In genomic region chr1:61076728-61077675, GRCh38 we compare ENCODE assay signal across 8 cellular contexts. TPM values are rescaled to one million over a fixed set of nuclear protein-coding genes. Genes with fewer than 3 reads are reported as not detected.
DNase-seq lines count a peak whose midpoint lies in the region; ATAC-seq and TF ChIP-seq lines count a peak whose summit lies in the region.

No MANE protein-coding gene starts in this region.

- DNase-seq in HFFc6, result peak; percentile 69
- DNase-seq in MV-4-11 (lab: John Stamatoyannopoulos, UW), result peak; percentile 79
- DNase-seq in SJSA1 (ENCODE audit: low read depth in 1 of 2, low spot score in 2 of 2), result peak; percentile 86 to 90
- peak; percentile 60 to 68 for DNase-seq in activated naive CD4-positive, alpha-beta T cell treated with anti-CD3 and anti-CD28 coated beads, Interleukin-2, amount 50 U/mL, for 72 hours (ENCODE audit: low spot score in 2 of 2)
- peak; percentile 91 for DNase-seq in Right ventricle myocardium inferior (ENCODE audit: missing footprints)
- peak; percentile 92 for DNase-seq in osteocyte (ENCODE audit: extremely low spot score, unreplicated experiment)
- DNase-seq in tibial artery, result peak; percentile 73 to 91

- H3K9me3 Mint-ChIP-seq in HFFc6 (no peaks in the 10 kb centered on the region), osteocyte (ENCODE audit: unreplicated experiment) (no peaks in the 10 kb centered on the region)
- H3K9me3 Mint-ChIP-seq in activated naive CD4-positive, alpha-beta T cell treated with anti-CD3 and anti-CD28 coated beads, Interleukin-2, amount 50 U/mL, for 72 hours, result no peaks in the 10 kb centered on the region

- peaks cover 2% of the 10 kb centered on the region; the same call in 1 of the 2 replicates for H3K27me3 Mint-ChIP-seq in HFFc6 (ENCODE audit: insufficient read depth)
- H3K27me3 Mint-ChIP-seq in osteocyte (ENCODE audit: unreplicated experiment), result no peaks in the 10 kb centered on the region

- intact Hi-C loops in Right ventricle myocardium inferior (cut with DNase I) (loop anchor here (1.0 kb wide), 1 partner anchor 24 kb away; no protein-coding TSS in a partner anchor), tibial artery (cut with DNase I; ENCODE audit: low total_unique reads) (loop anchor here (5.0 kb wide), 1 partner anchor 35 kb away; no protein-coding TSS in a partner anchor)

- peak; percentile 59 to 65 for ATAC-seq in activated naive CD4-positive, alpha-beta T cell treated with anti-CD3 and anti-CD28 coated beads, Interleukin-2, amount 50 U/mL, for 72 hours
- ATAC-seq in Right ventricle myocardium inferior, result peak; percentile 70

- no peaks in the 10 kb centered on the region for H3K36me3 Mint-ChIP-seq in HFFc6 (ENCODE audit: low read depth)
- no peaks in the 10 kb centered on the region for H3K36me3 Mint-ChIP-seq in activated naive CD4-positive, alpha-beta T cell treated with anti-CD3 and anti-CD28 coated beads, Interleukin-2, amount 50 U/mL, for 72 hours
- H3K36me3 Mint-ChIP-seq in osteocyte (ENCODE audit: unreplicated experiment), result no peaks in the 10 kb centered on the region

- H3K27ac ChIP-seq in SJSA1 (peak overlapping the region; percentile 78), tibial artery (peak overlapping the region; percentile 84 to 86)

- H3K27me3 ChIP-seq in SJSA1 (replicated peaks) (peaks cover 5% of the 10 kb centered on the region), tibial artery (no peaks in the 10 kb centered on the region)

- H3K27ac Mint-ChIP-seq in HFFc6 (peak overlapping the region; percentile 90), osteocyte (ENCODE audit: unreplicated experiment) (peak overlapping the region; percentile 96)
- H3K27ac Mint-ChIP-seq in activated naive CD4-positive, alpha-beta T cell treated with anti-CD3 and anti-CD28 coated beads, Interleukin-2, amount 50 U/mL, for 72 hours, result peak overlapping the region; percentile 64 to 67

- peaks cover 13% of the 10 kb centered on the region for H3K4me1 ChIP-seq in ES-I3 (ENCODE audit: insufficient read depth, low read length)
- H3K4me1 ChIP-seq in SJSA1 (replicated peaks), result peaks cover 26% of the 10 kb centered on the region
- peaks cover 0 to 48% (median 30%) of the 10 kb centered on the region in 4 donors for H3K4me1 ChIP-seq in tibial artery

- H3K4me3 ChIP-seq in SJSA1 (peak overlapping the region; percentile 43), tibial artery (peak overlapping the region; percentile 58 to 71)

- peak overlapping the region; percentile 73 for H3K9ac ChIP-seq in ES-I3 (ENCODE audit: low read depth, low read length)

- H3K4me3 Mint-ChIP-seq in HFFc6, result peak overlapping the region; percentile 91
- peak overlapping the region; percentile 87 for H3K4me3 Mint-ChIP-seq in osteocyte (ENCODE audit: unreplicated experiment)

- H3K9me3 ChIP-seq in ES-I3 (ENCODE audit: control insufficient read depth, insufficient read depth, low read length) (no peaks in the 10 kb centered on the region), SJSA1 (replicated peaks) (no peaks in the 10 kb centered on the region), tibial artery (no peaks in the 10 kb centered on the region)

- H3K36me3 ChIP-seq in ES-I3 (ENCODE audit: insufficient read depth, low read length) (no peaks in the 10 kb centered on the region), SJSA1 (no peaks in the 10 kb centered on the region), tibial artery (no peaks in the 10 kb centered on the region)

- H3K4me1 Mint-ChIP-seq in HFFc6 (ENCODE audit: low read depth) (peaks cover 52% of the 10 kb centered on the region), osteocyte (ENCODE audit: unreplicated experiment) (peaks cover 48% of the 10 kb centered on the region)

- TF ChIP-seq CTCF in HFFc6 (IDR thresholded peaks at IDR 0.05) (no peak), osteocyte (IDR thresholded peaks at IDR 0.05) (no peak), tibial artery (IDR thresholded peaks at IDR 0.05) (no peak)

RNA-seq across cellular contexts. Expression of gene NFIA, which starts 5.4 kb away (rescaled TPM):
- total RNA-seq in HFFc6 (2021; fragmentation: NEBNext Ultra II Directional; extraction: Animal tissue kit (Norgen Biotek cat#: 25700)), result 10 to 100 TPM in 4 of 6 experiments, 1 to 10 TPM in 2; 8.5 to 11.3 (median 10.4) TPM
- 0.74 and 0.81 TPM in 2 replicates for total RNA-seq in SJSA1 (2014; rRNA removed; shearing (Covaris generic))
- 1 to 10 TPM in 1 of 2 donors, under 1 TPM in 1; 0.88 to 3.1 TPM for total RNA-seq in activated naive CD4-positive, alpha-beta T cell treated with anti-CD3 and anti-CD28 coated beads, Interleukin-2, amount 50 U/mL, for 72 hours
- total RNA-seq in Right ventricle myocardium inferior (97.6 TPM), osteocyte (43.3 and 46.7 TPM in 2 replicates)

Comparison
In these comparisons a context has a peak if more than half of its experiments do, and no peak if none do; other contexts are left out.
1. Peak in every context shown above with its lines: DNase-seq, ATAC-seq, H3K4me3 ChIP-seq and H3K27ac ChIP-seq.